In genomic region chr22:47379037-47379436, GRCh38 we compare ENCODE assay signal across 26 cellular contexts.
"Had no signal": no experiment of that assay in that cellular context is flagged by ENCODE, and none has a peak within 500 bp of the region (broad histone marks: within the 10 kb centered on the region; RNA-seq: fewer than 3 reads in every experiment).

No MANE protein-coding gene starts in this region.

- FAIRE-seq: colon, endothelial cell of umbilical vein, frontal cortex, islet of Langerhans, pancreas had no signal

- H3K36me3 Mint-ChIP-seq: activated naive CD4-positive, alpha-beta T cell treated with anti-CD3 and anti-CD28 coated beads, Interleukin-2, amount 10 ng/mL, durations not matched to agents 7 days and 5 days; brain; natural killer cell treated with Interleukin-12 subunit alpha and Interleukin-12 subunit beta and Interleukin-15 and Interleukin-18, amount 100 ng/mL, for 72 hours had no signal

- H3K36me3 ChIP-seq: pancreas, right atrium auricular region, thoracic aorta, upper lobe of left lung had no signal

- H3K27me3 Mint-ChIP-seq: activated CD4-positive, alpha-beta memory T cell treated with anti-CD3 and anti-CD28 coated beads, Interleukin-2, amount 10 ng/mL, durations not matched to agents 7 days and 5 days; activated CD4-positive, alpha-beta T cell treated with anti-CD3 and anti-CD28 coated beads, Interleukin-2, amount 10 ng/mL, durations not matched to agents 24 days and 14 days; activated naive CD4-positive, alpha-beta T cell treated with anti-CD3 and anti-CD28 coated beads, Interleukin-2, amount 10 ng/mL, durations not matched to agents 7 days and 5 days had no signal

- H3K4me3 ChIP-seq: pancreas, psoas muscle, right atrium auricular region, thoracic aorta, upper lobe of left lung had no signal

- H3K27me3 ChIP-seq: pancreas, right atrium auricular region, upper lobe of left lung had no signal

- H3K9me3 ChIP-seq: pancreas, psoas muscle, right atrium auricular region, thoracic aorta, upper lobe of left lung had no signal

- DNase-seq: activated CD4-positive, alpha-beta memory T cell treated with anti-CD3 and anti-CD28 coated beads, Interleukin-2, amount 10 ng/mL, durations not matched to agents 7 days and 5 days; activated CD4-positive, alpha-beta T cell treated with anti-CD3 and anti-CD28 coated beads, Interleukin-2, amount 10 ng/mL, durations not matched to agents 24 days and 14 days; activated effector memory CD4-positive, alpha-beta T cell treated with Interleukin-2 at 50 U/mL for 16 hours; activated naive CD4-positive, alpha-beta T cell treated with anti-CD3 and anti-CD28 coated beads, Interleukin-2, amount 10 ng/mL, durations not matched to agents 7 days and 5 days; activated T-cell treated with anti-CD3 and anti-CD28 coated beads, Interleukin-2, amount 50 U/mL, for 72 hours; central memory CD4-positive, alpha-beta T cell; effector memory CD4-positive, alpha-beta T cell; glutamatergic neuron; hippocampal formation; left ventricle myocardium superior; psoas muscle; stimulated activated CD4-positive, alpha-beta T cell treated with anti-CD3 and anti-CD28 coated beads, Interleukin-12 subunit alpha, Interleukin-12 subunit beta, amount 100 ng/mL, for 4 hours; stimulated activated CD4-positive, alpha-beta T cell treated with anti-CD3 and anti-CD28 coated beads, Interleukin-4, amount 100 ng/mL, for 4 hours; T-helper 17 cell had no signal

- H3K27ac ChIP-seq: pancreas, psoas muscle, right atrium auricular region, thoracic aorta, upper lobe of left lung had no signal

- ATAC-seq: activated CD4-positive, CD25-positive, alpha-beta regulatory T cell treated with anti-CD3 and anti-CD28 coated beads, Interleukin-2, amount 50 U/mL, for 24 hours; activated T-cell treated with anti-CD3 and anti-CD28 coated beads, Interleukin-2, amount 50 U/mL, for 72 hours; esophagus mucosa; left ventricle myocardium superior; natural killer cell treated with Interleukin-12 subunit alpha and Interleukin-12 subunit beta and Interleukin-15 and Interleukin-18, amount 100 ng/mL, for 72 hours; pancreas; psoas muscle; T-helper 17 cell had no signal

- H3K4me1 ChIP-seq: pancreas, psoas muscle, right atrium auricular region, upper lobe of left lung had no signal

- H3K27ac Mint-ChIP-seq: activated CD4-positive, alpha-beta memory T cell treated with anti-CD3 and anti-CD28 coated beads, Interleukin-2, amount 10 ng/mL, durations not matched to agents 7 days and 5 days; activated CD4-positive, alpha-beta T cell treated with anti-CD3 and anti-CD28 coated beads, Interleukin-2, amount 10 ng/mL, durations not matched to agents 24 days and 14 days; activated naive CD4-positive, alpha-beta T cell treated with anti-CD3 and anti-CD28 coated beads, Interleukin-2, amount 10 ng/mL, durations not matched to agents 7 days and 5 days; activated T-cell treated with anti-CD3 and anti-CD28 coated beads, Interleukin-2, amount 50 U/mL, for 72 hours; brain; natural killer cell treated with Interleukin-12 subunit alpha and Interleukin-12 subunit beta and Interleukin-15 and Interleukin-18, amount 100 ng/mL, for 72 hours; T-helper 17 cell had no signal

- H3K4me1 Mint-ChIP-seq: activated CD4-positive, alpha-beta memory T cell treated with anti-CD3 and anti-CD28 coated beads, Interleukin-2, amount 10 ng/mL, durations not matched to agents 7 days and 5 days; activated naive CD4-positive, alpha-beta T cell treated with anti-CD3 and anti-CD28 coated beads, Interleukin-2, amount 10 ng/mL, durations not matched to agents 7 days and 5 days; brain had no signal

- H3K4me3 Mint-ChIP-seq: activated CD4-positive, alpha-beta memory T cell treated with anti-CD3 and anti-CD28 coated beads, Interleukin-2, amount 10 ng/mL, durations not matched to agents 7 days and 5 days; activated CD4-positive, alpha-beta T cell treated with anti-CD3 and anti-CD28 coated beads, Interleukin-2, amount 10 ng/mL, durations not matched to agents 24 days and 14 days; activated naive CD4-positive, alpha-beta T cell treated with anti-CD3 and anti-CD28 coated beads, Interleukin-2, amount 10 ng/mL, durations not matched to agents 7 days and 5 days; activated T-cell treated with anti-CD3 and anti-CD28 coated beads, Interleukin-2, amount 50 U/mL, for 72 hours; brain; natural killer cell treated with Interleukin-12 subunit alpha and Interleukin-12 subunit beta and Interleukin-15 and Interleukin-18, amount 100 ng/mL, for 72 hours; T-helper 17 cell had no signal
